Comparison of ENCODE assay signal across 18 cellular contexts in genomic region chr11:8730697-8731020, GRCh38.
"Had no signal": no experiment of that assay in that cellular context is flagged by ENCODE, and none has a peak within 500 bp of the region (broad histone marks: within the 10 kb centered on the region; RNA-seq: fewer than 3 reads in every experiment).

No MANE protein-coding gene starts in this region.

- H3K27ac Mint-ChIP-seq: activated naive CD4-positive, alpha-beta T cell treated with anti-CD3 and anti-CD28 coated beads, Interleukin-2, amount 50 U/mL, for 24 hours; endodermal cell; stimulated activated naive CD8-positive, alpha-beta T cell treated with anti-CD3 and anti-CD28 coated beads, Interleukin-15, Interleukin-2, amounts not matched to agents 100 ng/mL and 50 ng/mL, for 24 hours; T-helper 1 cell treated with Interleukin-12 subunit alpha and Interleukin-12 subunit beta and Interleukin-4 antibody, amounts not matched to agents 30 μg/mL and 1 μg/mL, for 36 hours had no signal

- H3K27me3 Mint-ChIP-seq: activated naive CD4-positive, alpha-beta T cell treated with anti-CD3 and anti-CD28 coated beads, Interleukin-2, amount 50 U/mL, for 24 hours; stimulated activated naive CD8-positive, alpha-beta T cell treated with anti-CD3 and anti-CD28 coated beads, Interleukin-15, Interleukin-2, amounts not matched to agents 100 ng/mL and 50 ng/mL, for 24 hours had no signal

- H3K4me3 Mint-ChIP-seq: activated naive CD4-positive, alpha-beta T cell treated with anti-CD3 and anti-CD28 coated beads, Interleukin-2, amount 50 U/mL, for 24 hours; endodermal cell; neural crest cell; stimulated activated naive CD8-positive, alpha-beta T cell treated with anti-CD3 and anti-CD28 coated beads, Interleukin-15, Interleukin-2, amounts not matched to agents 100 ng/mL and 50 ng/mL, for 24 hours; T-helper 1 cell treated with Interleukin-12 subunit alpha and Interleukin-12 subunit beta and Interleukin-4 antibody, amounts not matched to agents 30 μg/mL and 1 μg/mL, for 36 hours had no signal

- H3K36me3 Mint-ChIP-seq: activated naive CD4-positive, alpha-beta T cell treated with anti-CD3 and anti-CD28 coated beads, Interleukin-2, amount 50 U/mL, for 24 hours; naive B cell had no signal

- DNase-seq: activated CD4-positive, CD25-positive, alpha-beta regulatory T cell treated with anti-CD3 and anti-CD28 coated beads, Interleukin-2, amount 50 U/mL, for 72 hours; activated gamma-delta T cell; head of caudate nucleus; kidney; naive B cell; right lobe of liver; stimulated activated CD4-positive, alpha-beta T cell treated with anti-CD3 and anti-CD28 coated beads, Interleukin-2, amount 100 ng/mL, for 24 hours had no signal

- H3K4me1 Mint-ChIP-seq: activated naive CD4-positive, alpha-beta T cell treated with anti-CD3 and anti-CD28 coated beads, Interleukin-2, amount 50 U/mL, for 24 hours had no signal

- ATAC-seq: left lobe of liver, right lobe of liver had no signal

- H3K9me3 ChIP-seq: prostate gland, right lobe of liver, SJSA1, testis had no signal

- H3K36me3 ChIP-seq: prostate gland, SJSA1 had no signal

- FAIRE-seq: frontal cortex, kidney had no signal

- H3K27ac ChIP-seq: cardiac muscle cell, prostate gland, SJSA1 had no signal

- H3K27me3 ChIP-seq: cardiac muscle cell, right lobe of liver, SJSA1, testis had no signal

- H3K4me3 ChIP-seq: cardiac muscle cell, prostate gland, right lobe of liver, SJSA1 had no signal

- H3K9me3 Mint-ChIP-seq: activated naive CD4-positive, alpha-beta T cell treated with anti-CD3 and anti-CD28 coated beads, Interleukin-2, amount 50 U/mL, for 24 hours; endodermal cell; naive B cell; neural crest cell; stimulated activated naive CD8-positive, alpha-beta T cell treated with anti-CD3 and anti-CD28 coated beads, Interleukin-15, Interleukin-2, amounts not matched to agents 100 ng/mL and 50 ng/mL, for 24 hours; T-helper 1 cell treated with Interleukin-12 subunit alpha and Interleukin-12 subunit beta and Interleukin-4 antibody, amounts not matched to agents 30 μg/mL and 1 μg/mL, for 36 hours had no signal
